Comparison of ENCODE assay signal across 8 cellular contexts in the genomic region with DNA sequence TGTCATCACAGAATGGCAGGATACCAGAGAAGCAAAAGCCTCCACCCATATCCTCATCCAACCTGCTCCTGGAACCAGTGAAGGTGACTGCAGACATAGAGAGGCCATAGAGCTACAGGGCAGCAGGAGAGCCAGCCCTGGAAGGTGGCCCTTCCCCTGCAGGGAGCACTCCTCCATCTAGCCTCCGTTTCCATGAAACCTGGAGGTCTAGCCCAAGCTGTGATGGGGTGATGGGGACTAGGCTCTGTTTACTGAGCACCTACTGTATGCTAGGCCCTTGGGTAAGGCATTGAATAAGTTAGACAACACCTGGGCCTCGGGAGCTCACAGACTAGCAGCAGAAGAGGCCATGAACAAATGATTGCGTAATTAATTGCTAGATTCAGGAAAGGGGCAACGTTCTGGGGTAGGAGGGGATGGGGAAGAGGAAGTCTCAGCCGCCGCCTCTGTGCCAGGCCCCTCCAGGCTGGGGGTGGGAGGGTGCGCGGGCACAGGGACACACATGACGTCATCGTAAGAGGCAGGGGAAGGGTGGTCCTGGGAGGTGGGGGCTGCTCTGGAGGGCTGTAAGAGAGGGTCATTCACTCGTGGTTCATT.
DNase-seq lines count a peak whose midpoint lies in the region; ATAC-seq lines count a peak whose summit lies in the region.

No MANE protein-coding gene starts in this region.

- peak overlapping the region; percentile 53 for H3K9ac ChIP-seq in muscle layer of colon (ENCODE audit: low read length)

- no peak for ATAC-seq in effector memory CD8-positive, alpha-beta T cell (replicated peaks)
- ATAC-seq in GM18498 (IDR thresholded peaks at IDR 0.05; ENCODE audit: unreplicated experiment), result no peak

- peaks cover 4 to 12% of the 10 kb centered on the region in 2 donors for H3K4me1 Mint-ChIP-seq in effector memory CD8-positive, alpha-beta T cell (ENCODE audit: low read depth in 2 of 2)

- peak overlapping the region; percentile 35 to 46 for H3K27ac Mint-ChIP-seq in effector memory CD8-positive, alpha-beta T cell

- no peaks in the 10 kb centered on the region for H3K9me3 ChIP-seq in muscle layer of colon (ENCODE audit: low read length)

- peaks cover 32 to 48% of the 10 kb centered on the region in 2 donors for H3K27me3 Mint-ChIP-seq in effector memory CD8-positive, alpha-beta T cell

- H3K4me3 Mint-ChIP-seq in effector memory CD8-positive, alpha-beta T cell, result peak overlapping the region; percentile 77

- peak overlapping the region; percentile 65 for H3K27ac ChIP-seq in muscle layer of colon (ENCODE audit: low read depth, low read length)

- no peaks in the 10 kb centered on the region for H3K27me3 ChIP-seq in muscle layer of colon (ENCODE audit: control insufficient read depth in 1 of 2, insufficient read depth in 2 of 2, low read length in 2 of 2)

- no peaks in the 10 kb centered on the region for H3K36me3 Mint-ChIP-seq in effector memory CD8-positive, alpha-beta T cell (ENCODE audit: insufficient read depth)

- DNase-seq in DMS53 (lab: John Stamatoyannopoulos, UW) (peak; percentile 23), DMS53 treated with DMSO at 0.1 percent for 48 hours (lab: John Stamatoyannopoulos, UW; ENCODE audit: unreplicated experiment) (no peak), OCI-M1 (lab: John Stamatoyannopoulos, UW) (peak; percentile 8), hepatic stellate cell (ENCODE audit: low spot score) (no peak), HCEC 1CT (no peak)
- no peak for DNase-seq in effector memory CD8-positive, alpha-beta T cell

- peak overlapping the region; percentile 55 to 83 for H3K4me3 ChIP-seq in muscle layer of colon (ENCODE audit: low read depth in 1 of 2, low read length in 2 of 2)

- peaks cover 21% of the 10 kb centered on the region for H3K4me1 ChIP-seq in muscle layer of colon (ENCODE audit: insufficient read depth, low read length)

- no peaks in the 10 kb centered on the region for H3K9me3 Mint-ChIP-seq in effector memory CD8-positive, alpha-beta T cell

- no peaks in the 10 kb centered on the region for H3K36me3 ChIP-seq in muscle layer of colon (ENCODE audit: insufficient read depth, low read length)

Comparison
In these comparisons a context has a peak if more than half of its experiments do, and no peak if none do; other contexts are left out.
1. DNase-seq: peak in DMS53 (single experiment) and OCI-M1 (single experiment); none in DMS53 treated with DMSO at 0.1 percent for 48 hours (single experiment), effector memory CD8-positive, alpha-beta T cell (0 of 3), hepatic stellate cell (single experiment) and HCEC 1CT (single experiment).